ENCODE assay signal across 6 cellular contexts in genomic region chr22:24553597-24554315, GRCh38. TPM values are rescaled to one million over a fixed set of nuclear protein-coding genes. Genes with fewer than 3 reads are reported as not detected.
DNase-seq lines count a peak whose midpoint lies in the region.

No MANE protein-coding gene starts in this region.

- H3K4ac ChIP-seq in mesenchymal stem cell (ENCODE audit: low read depth in 1 of 2, low read length in 2 of 2) = peak overlapping the region in 1 of 2 experiments; percentile 7

- intact Hi-C loops in activated T-helper 1 cell treated with anti-CD3 and anti-CD28 coated beads, Interleukin-12 subunit alpha, Interleukin-12 subunit beta, Interleukin-2, Interleukin-4 antibody, amounts not matched to agents 30 ng/mL and 10 ng/mL and 1 ng/mL, durations not matched to agents 14 hours and 24 hours and 36 hours (cut with micrococcal nuclease) = loop anchor here (2.0 to 10.0 kb wide), 5 partner anchors 53 to 837 kb away; partner anchors contain the start of gene MIF

- H3K18ac ChIP-seq in mesenchymal stem cell (ENCODE audit: low read depth in 1 of 2, low read length in 2 of 2) = peak overlapping the region; percentile 62 to 80

- H3K4me3 Mint-ChIP-seq in activated T-helper 1 cell treated with anti-CD3 and anti-CD28 coated beads, Interleukin-12 subunit alpha, Interleukin-12 subunit beta, Interleukin-2, Interleukin-4 antibody, amounts not matched to agents 30 ng/mL and 10 ng/mL and 1 ng/mL, durations not matched to agents 14 hours and 24 hours and 36 hours = peak overlapping the region; percentile 98

- H4K20me1 ChIP-seq in GM23248 (ENCODE audit: insufficient read depth) = no peaks in the 10 kb centered on the region; the same call in 1 of the 2 replicates

- H2AFZ ChIP-seq in GM23248 (peak overlapping the region; percentile 71; the same call in 1 of the 2 replicates), mesenchymal stem cell (ENCODE audit: low read depth, low read length) (no peak overlapping the region)

- no peak overlapping the region for H2BK5ac ChIP-seq in mesenchymal stem cell (ENCODE audit: low read depth, low read length, poor library complexity, severe bottlenecking)

- H3K4me1 Mint-ChIP-seq in activated T-helper 1 cell treated with anti-CD3 and anti-CD28 coated beads, Interleukin-12 subunit alpha, Interleukin-12 subunit beta, Interleukin-2, Interleukin-4 antibody, amounts not matched to agents 30 ng/mL and 10 ng/mL and 1 ng/mL, durations not matched to agents 14 hours and 24 hours and 36 hours (ENCODE audit: low read depth) = peaks cover 53% of the 10 kb centered on the region

- peaks cover 39% of the 10 kb centered on the region for H3K36me3 Mint-ChIP-seq in activated T-helper 1 cell treated with anti-CD3 and anti-CD28 coated beads, Interleukin-12 subunit alpha, Interleukin-12 subunit beta, Interleukin-2, Interleukin-4 antibody, amounts not matched to agents 30 ng/mL and 10 ng/mL and 1 ng/mL, durations not matched to agents 14 hours and 24 hours and 36 hours (ENCODE audit: low read depth)

- in situ Hi-C loops in GM23248 (cut with MboI) = no loop called here

- H3K4me2 ChIP-seq in GM23248 (ENCODE audit: unreplicated experiment) (peak overlapping the region; percentile 96), mesenchymal stem cell (ENCODE audit: low read length, poor library complexity, severe bottlenecking) (peak overlapping the region; percentile 67)

- no peaks in the 10 kb centered on the region for H3K9me3 Mint-ChIP-seq in activated T-helper 1 cell treated with anti-CD3 and anti-CD28 coated beads, Interleukin-12 subunit alpha, Interleukin-12 subunit beta, Interleukin-2, Interleukin-4 antibody, amounts not matched to agents 30 ng/mL and 10 ng/mL and 1 ng/mL, durations not matched to agents 14 hours and 24 hours and 36 hours

- H3K27me3 ChIP-seq in GM23248 (replicated peaks; ENCODE audit: insufficient read depth) (no peaks in the 10 kb centered on the region), mesenchymal stem cell (ENCODE audit: control insufficient read depth in 1 of 2, insufficient read depth in 1 of 2, low read length in 2 of 2) (no peaks in the 10 kb centered on the region)

- H3K4me3 ChIP-seq in GM23248 (peak overlapping the region; percentile 96), mesenchymal stem cell (ENCODE audit: insufficient read depth in 1 of 2, low read depth in 1 of 2, low read length in 2 of 2) (peak overlapping the region; percentile 84 to 87)

- DNase-seq in GM23248 (peak; percentile 64), mesenchymal stem cell (peak; percentile 63), kidney glomerular epithelial cell (lab: John Stamatoyannopoulos, UW) (no peak)
- DNase-seq in activated T-helper 1 cell treated with anti-CD3 and anti-CD28 coated beads, Interleukin-12 subunit alpha, Interleukin-12 subunit beta, Interleukin-2, Interleukin-4 antibody, amounts not matched to agents 30 ng/mL and 10 ng/mL and 1 ng/mL, durations not matched to agents 14 hours and 24 hours and 36 hours (ENCODE audit: low spot score) = no peak
- no peak for DNase-seq in stimulated activated CD4-positive, alpha-beta T cell treated with anti-CD3 and anti-CD28 coated beads, Interleukin-4, amount 100 ng/mL, for 24 hours
- DNase-seq in stimulated activated naive CD4-positive, alpha-beta T cell treated with Interleukin-2 at 50 U/mL for 16 hours (lab: John Stamatoyannopoulos, UW) = no peak

- peak overlapping the region; percentile 93 for H3K27ac Mint-ChIP-seq in activated T-helper 1 cell treated with anti-CD3 and anti-CD28 coated beads, Interleukin-12 subunit alpha, Interleukin-12 subunit beta, Interleukin-2, Interleukin-4 antibody, amounts not matched to agents 30 ng/mL and 10 ng/mL and 1 ng/mL, durations not matched to agents 14 hours and 24 hours and 36 hours

- peaks cover 9% of the 10 kb centered on the region for H3K36me3 ChIP-seq in GM23248 (ENCODE audit: low read depth)
- H3K36me3 ChIP-seq in mesenchymal stem cell (ENCODE audit: control insufficient read depth in 1 of 2, insufficient read depth in 2 of 2, low read depth in 1 of 2, low read length in 2 of 2) = peaks cover 29 to 43% of the 10 kb centered on the region in 2 experiments

- 0 out of 2 replicates have a peak, but pooled peaks cover 4% of the 10 kb centered on the region for H3F3A ChIP-seq in GM23248 (ENCODE audit: insufficient read depth)

- H3K14ac ChIP-seq in mesenchymal stem cell (ENCODE audit: low read length in 2 of 2) = peak overlapping the region in 1 of 2 experiments; percentile 36

- no peaks in the 10 kb centered on the region for H3K9me2 ChIP-seq in GM23248 (ENCODE audit: insufficient read depth)

- H4K8ac ChIP-seq in mesenchymal stem cell (ENCODE audit: low read length) = no peak overlapping the region

- no peak overlapping the region for H2AK5ac ChIP-seq in mesenchymal stem cell (ENCODE audit: low read length, severe bottlenecking)

- H3K4me1 ChIP-seq in GM23248 (ENCODE audit: insufficient read depth) (peaks cover 18% of the 10 kb centered on the region), mesenchymal stem cell (ENCODE audit: control insufficient read depth, insufficient read depth, low read depth, low read length) (peaks cover 26% of the 10 kb centered on the region)

- H3K9me3 ChIP-seq in GM23248 (ENCODE audit: low read depth) (no peaks in the 10 kb centered on the region), mesenchymal stem cell (ENCODE audit: control insufficient read depth, low read length) (no peaks in the 10 kb centered on the region)

- H3K9ac ChIP-seq in GM23248 (peak overlapping the region; percentile 97), mesenchymal stem cell (ENCODE audit: low read length) (peak overlapping the region; percentile 96)

- H2BK12ac ChIP-seq in mesenchymal stem cell (ENCODE audit: low read length in 2 of 2) = peak overlapping the region in 1 of 2 experiments; percentile 49

- peak overlapping the region; percentile 20 for H4K91ac ChIP-seq in mesenchymal stem cell (ENCODE audit: low read length)

- H3K79me1 ChIP-seq in mesenchymal stem cell (replicated peaks; ENCODE audit: low read length, poor library complexity, severe bottlenecking) = peaks cover 25% of the 10 kb centered on the region

- H2BK120ac ChIP-seq in mesenchymal stem cell (ENCODE audit: low read depth, low read length) = no peak overlapping the region

- H2BK15ac ChIP-seq in mesenchymal stem cell (ENCODE audit: low read depth, poor library complexity, severe bottlenecking) = no peak overlapping the region

- WGBS in GM23248 (ENCODE audit: low coverage in 1 of 2, low lambda C conversion rate in 2 of 2, missing lambda C conversion rate in 2 of 2), 2 experiments = 30 to 36% methylated on average over 12 of the region's 12 CpGs
- WGBS in mesenchymal stem cell = 66% methylated on average over 10 of the region's 12 CpGs

- H3K27me3 Mint-ChIP-seq in activated T-helper 1 cell treated with anti-CD3 and anti-CD28 coated beads, Interleukin-12 subunit alpha, Interleukin-12 subunit beta, Interleukin-2, Interleukin-4 antibody, amounts not matched to agents 30 ng/mL and 10 ng/mL and 1 ng/mL, durations not matched to agents 14 hours and 24 hours and 36 hours (ENCODE audit: insufficient read depth) = no peaks in the 10 kb centered on the region

- H3K27ac ChIP-seq in GM23248 = peak overlapping the region; percentile 82
- H3K27ac ChIP-seq in mesenchymal stem cell (ENCODE audit: low read length, poor library complexity, severe bottlenecking) = peak overlapping the region; percentile 64

- H3K79me2 ChIP-seq in GM23248 (ENCODE audit: insufficient read depth) = peaks cover 91% of the 10 kb centered on the region

- peak overlapping the region in 1 of 2 experiments; percentile 83 for H3K23ac ChIP-seq in mesenchymal stem cell (ENCODE audit: low read length in 2 of 2)

RNA-seq across cellular contexts. Expression of gene GUCD1, which starts 1.2 kb away (rescaled TPM):
- 92.4 and 125 TPM in 2 replicates for total RNA-seq in GM23248 (2014; rRNA removed; shearing (Covaris generic))
- 37.2 and 43.0 TPM in 2 replicates for polyA plus RNA-seq in GM23248 (2016; fragmentation: Nextera tagmentation; extraction: Ambion mirVana)
- total RNA-seq in activated T-helper 1 cell treated with anti-CD3 and anti-CD28 coated beads, Interleukin-12 subunit alpha, Interleukin-12 subunit beta, Interleukin-2, Interleukin-4 antibody, amounts not matched to agents 30 ng/mL and 10 ng/mL and 1 ng/mL, durations not matched to agents 14 hours and 24 hours and 36 hours = 117 and 123 TPM in 2 replicates
- polyA plus RNA-seq in mesenchymal stem cell (2013, experiment 1 of 2) = 72.5 TPM
- polyA plus RNA-seq in mesenchymal stem cell (2013, experiment 2 of 2) = 69.0 TPM

RNA-seq across cellular contexts. Expression of gene SNRPD3, which starts 2.0 kb away (rescaled TPM):
- total RNA-seq in GM23248 (2014; rRNA removed; shearing (Covaris generic)) = 79.4 and 106 TPM in 2 replicates
- polyA plus RNA-seq in GM23248 (2016; fragmentation: Nextera tagmentation; extraction: Ambion mirVana) = 108 and 109 TPM in 2 replicates
- total RNA-seq in activated T-helper 1 cell treated with anti-CD3 and anti-CD28 coated beads, Interleukin-12 subunit alpha, Interleukin-12 subunit beta, Interleukin-2, Interleukin-4 antibody, amounts not matched to agents 30 ng/mL and 10 ng/mL and 1 ng/mL, durations not matched to agents 14 hours and 24 hours and 36 hours = 155 and 158 TPM in 2 replicates
- 65.6 TPM for polyA plus RNA-seq in mesenchymal stem cell (2013, experiment 1 of 2)
- 63.3 TPM for polyA plus RNA-seq in mesenchymal stem cell (2013, experiment 2 of 2)

RNA-seq across cellular contexts. Expression of gene LRRC75B, which starts 39.1 kb away (rescaled TPM):
- 7.8 and 16.3 TPM in 2 replicates for total RNA-seq in GM23248 (2014; rRNA removed; shearing (Covaris generic))
- 10.6 and 11.4 TPM in 2 replicates for polyA plus RNA-seq in GM23248 (2016; fragmentation: Nextera tagmentation; extraction: Ambion mirVana)
- 2.4 and 2.8 TPM in 2 replicates for total RNA-seq in activated T-helper 1 cell treated with anti-CD3 and anti-CD28 coated beads, Interleukin-12 subunit alpha, Interleukin-12 subunit beta, Interleukin-2, Interleukin-4 antibody, amounts not matched to agents 30 ng/mL and 10 ng/mL and 1 ng/mL, durations not matched to agents 14 hours and 24 hours and 36 hours
- 6.3 TPM for polyA plus RNA-seq in mesenchymal stem cell (2013, experiment 1 of 2)
- polyA plus RNA-seq in mesenchymal stem cell (2013, experiment 2 of 2) = 6.0 TPM

RNA-seq across cellular contexts. Expression of gene GGT1, which starts 49.2 kb away (rescaled TPM):
- 2.1 and 5.3 TPM in 2 replicates for total RNA-seq in GM23248 (2014; rRNA removed; shearing (Covaris generic))
- 0.14 and 0.60 TPM in 2 replicates for polyA plus RNA-seq in GM23248 (2016; fragmentation: Nextera tagmentation; extraction: Ambion mirVana)
- 52.6 and 61.0 TPM in 2 replicates for total RNA-seq in activated T-helper 1 cell treated with anti-CD3 and anti-CD28 coated beads, Interleukin-12 subunit alpha, Interleukin-12 subunit beta, Interleukin-2, Interleukin-4 antibody, amounts not matched to agents 30 ng/mL and 10 ng/mL and 1 ng/mL, durations not matched to agents 14 hours and 24 hours and 36 hours
- 40.8 TPM for polyA plus RNA-seq in mesenchymal stem cell (2013, experiment 1 of 2)
- polyA plus RNA-seq in mesenchymal stem cell (2013, experiment 2 of 2) = 40.0 TPM

RNA-seq across cellular contexts. Expression of gene UPB1, which starts 58.6 kb away (rescaled TPM):
- not detected in 2 replicates for total RNA-seq in GM23248 (2014; rRNA removed; shearing (Covaris generic))
- not detected in 2 replicates for polyA plus RNA-seq in GM23248 (2016; fragmentation: Nextera tagmentation; extraction: Ambion mirVana)
- total RNA-seq in activated T-helper 1 cell treated with anti-CD3 and anti-CD28 coated beads, Interleukin-12 subunit alpha, Interleukin-12 subunit beta, Interleukin-2, Interleukin-4 antibody, amounts not matched to agents 30 ng/mL and 10 ng/mL and 1 ng/mL, durations not matched to agents 14 hours and 24 hours and 36 hours = 0.21 and 0.27 TPM in 2 replicates
- 0.06 TPM for polyA plus RNA-seq in mesenchymal stem cell (2013, experiment 1 of 2)
- polyA plus RNA-seq in mesenchymal stem cell (2013, experiment 2 of 2) = 0.04 TPM

Comparison
In these comparisons a context has a peak if more than half of its experiments do, and no peak if none do; other contexts are left out.
1. DNase-seq: peak in GM23248 (single experiment) and mesenchymal stem cell (single experiment); none in activated T-helper 1 cell treated with anti-CD3 and anti-CD28 coated beads, Interleukin-12 subunit alpha, Interleukin-12 subunit beta, Interleukin-2, Interleukin-4 antibody, amounts not matched to agents 30 ng/mL and 10 ng/mL and 1 ng/mL, durations not matched to agents 14 hours and 24 hours and 36 hours (single experiment), stimulated activated CD4-positive, alpha-beta T cell treated with anti-CD3 and anti-CD28 coated beads, Interleukin-4, amount 100 ng/mL, for 24 hours (single experiment), kidney glomerular epithelial cell (single experiment) and stimulated activated naive CD4-positive, alpha-beta T cell treated with Interleukin-2 at 50 U/mL for 16 hours (single experiment).